In the genomic region with DNA sequence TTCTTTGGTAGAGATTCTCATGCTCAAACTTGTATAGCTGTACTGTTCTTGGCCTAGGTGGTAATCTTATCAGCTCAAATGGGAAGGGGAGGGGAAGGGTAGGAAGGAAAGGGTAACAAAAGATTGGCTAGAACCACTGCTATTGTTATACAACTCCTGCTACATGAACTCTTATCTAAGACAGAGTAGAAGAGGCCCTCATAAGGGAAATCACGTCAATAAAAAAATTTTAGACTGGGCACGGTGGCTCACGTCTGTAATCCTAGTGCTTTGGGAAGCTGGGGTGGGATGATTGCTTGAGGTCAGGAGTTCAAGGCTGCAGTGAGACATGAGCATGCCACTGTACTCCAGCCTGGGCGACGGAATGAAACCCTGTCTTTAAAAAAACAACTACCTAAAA, we compare ENCODE assay signal across 9 cellular contexts. TPM values are rescaled to one million over a fixed set of nuclear protein-coding genes. Genes with fewer than 3 reads are reported as not detected.
A peak's percentile ranks its signal among the peaks of the same experiment; 100 is the strongest.
DNase-seq lines count a peak whose midpoint lies in the region; ATAC-seq and TF ChIP-seq lines count a peak whose summit lies in the region.
"Had no signal": no experiment of that assay in that cellular context is flagged by ENCODE, and none has a peak within 500 bp of the region (broad histone marks: within the 10 kb centered on the region; RNA-seq: fewer than 3 reads in every experiment).

No MANE protein-coding gene starts in this region.

- H3K4me3 ChIP-seq in A673 (ENCODE audit: low read depth, low read length, poor library complexity, severe bottlenecking) = no peak overlapping the region
- H3K4me3 ChIP-seq in coronary artery = no peak overlapping the region
- H3K4me3 ChIP-seq in muscle layer of colon (ENCODE audit: low read depth in 1 of 2, low read length in 2 of 2) = no peak overlapping the region
- no peak overlapping the region for H3K4me3 ChIP-seq in Caco-2 (ENCODE audit: low read depth, low read length)

- H3K4me1 ChIP-seq in A673 (ENCODE audit: insufficient read depth, low read length, poor library complexity, severe bottlenecking) (peaks cover 50% of the 10 kb centered on the region), muscle layer of colon (ENCODE audit: insufficient read depth, low read length) (peaks cover 69% of the 10 kb centered on the region), Caco-2 (no peaks in the 10 kb centered on the region)

- peaks cover 24% of the 10 kb centered on the region for H3K36me3 ChIP-seq in A673 (ENCODE audit: insufficient read depth, low read length, poor library complexity, severe bottlenecking)
- H3K36me3 ChIP-seq in muscle layer of colon (ENCODE audit: insufficient read depth, low read length) = peaks cover 33% of the 10 kb centered on the region
- H3K36me3 ChIP-seq in Caco-2 (ENCODE audit: control insufficient read depth, insufficient read depth, low read length) = no peaks in the 10 kb centered on the region

- no peaks in the 10 kb centered on the region for H3K27me3 ChIP-seq in A673 (replicated peaks; ENCODE audit: insufficient read depth, low read depth, low read length, poor library complexity)
- no peaks in the 10 kb centered on the region for H3K27me3 ChIP-seq in muscle layer of colon (ENCODE audit: control insufficient read depth in 1 of 2, insufficient read depth in 2 of 2, low read length in 2 of 2)
- no peaks in the 10 kb centered on the region for H3K27me3 ChIP-seq in Caco-2 (replicated peaks; ENCODE audit: control insufficient read depth, insufficient read depth, low read length)
- H3K27me3 ChIP-seq: BE2C had no signal

- H3K9me3 Mint-ChIP-seq in Caco-2 (ENCODE audit: unreplicated experiment) = no peaks in the 10 kb centered on the region

- H3K27ac Mint-ChIP-seq in Caco-2 (ENCODE audit: unreplicated experiment) = no peak overlapping the region

- DNase-seq in A673 (ENCODE audit: low spot score) (no peak), coronary artery (ENCODE audit: low spot score) (no peak), epidermal melanocyte (ENCODE audit: insufficient read length, low spot score) (no peak), NCI-H146 (lab: John Stamatoyannopoulos, UW) (no peak), Caco-2 (no peak), NCI-H524 (lab: John Stamatoyannopoulos, UW) (no peak)
- DNase-seq: BE2C had no signal

- POLR2A ChIA-PET in A673 (lab: Charles Lee; ENCODE audit: low non-redundant PET) = no interaction called here
- POLR2A ChIA-PET in Caco-2 (lab: Charles Lee) = no interaction called here

- peaks cover 6% of the 10 kb centered on the region for H3K36me3 Mint-ChIP-seq in Caco-2 (ENCODE audit: insufficient read depth, unreplicated experiment)

- intact Hi-C loops in A673 (cut with micrococcal nuclease; ENCODE audit: unreplicated experiment) (no loop called here), Caco-2 (cut with micrococcal nuclease; ENCODE audit: unreplicated experiment) (no loop called here)

- peak overlapping the region; percentile 12 for H3K27ac ChIP-seq in A673 (ENCODE audit: low read depth, low read length, poor library complexity, severe bottlenecking)
- H3K27ac ChIP-seq in coronary artery = peak overlapping the region; percentile 13 to 22
- H3K27ac ChIP-seq in muscle layer of colon (ENCODE audit: low read depth, low read length) = peak overlapping the region; percentile 91

- no peak overlapping the region for H3K4me3 Mint-ChIP-seq in Caco-2 (ENCODE audit: unreplicated experiment)

- H3K9ac ChIP-seq in muscle layer of colon (ENCODE audit: low read length) = no peak overlapping the region

- peak; percentile 5 for ATAC-seq in HG03064 (IDR thresholded peaks at IDR 0.05; ENCODE audit: low read depth, unreplicated experiment)

- no TSS peak for BruUV-seq in A673 (replicated peaks; lab: Mats Ljungman, UMichigan)
- no TSS peak for BruUV-seq in Caco-2 (replicated peaks; lab: Mats Ljungman, UMichigan)

- TF ChIP-seq CTCF in A673 (conservative IDR thresholded peaks at IDR 0.05; ENCODE audit: low read depth, low read length) (no peak), coronary artery (IDR thresholded peaks at IDR 0.05) (no peak), Caco-2 (IDR thresholded peaks at IDR 0.05; ENCODE audit: insufficient read depth in 1 of 2, low read depth in 1 of 2, low read length in 1 of 2, severe bottlenecking in 1 of 2, unreplicated experiment in 1 of 2) (no peak)

- CTCF ChIA-PET in A673 (lab: Charles Lee) = no interaction called here
- CTCF ChIA-PET in Caco-2 (lab: Charles Lee) = no interaction called here

- H3K9me3 ChIP-seq in A673 (ENCODE audit: low read depth, low read length, poor library complexity, severe bottlenecking) (no peaks in the 10 kb centered on the region), muscle layer of colon (ENCODE audit: low read length) (no peaks in the 10 kb centered on the region), Caco-2 (no peaks in the 10 kb centered on the region)
- H3K9me3 ChIP-seq: BE2C had no signal

- H3K4me1 Mint-ChIP-seq in Caco-2 (ENCODE audit: low read depth, unreplicated experiment) = peaks cover 16% of the 10 kb centered on the region

- no peaks in the 10 kb centered on the region for H3K27me3 Mint-ChIP-seq in Caco-2 (ENCODE audit: insufficient read depth, unreplicated experiment)

RNA-seq across cellular contexts. Expression of gene STOM, which starts 15.9 kb away (rescaled TPM):
- total RNA-seq in A673 (2021) (63.4 and 72.4 TPM in 2 replicates), Caco-2 (2022) (26.5 and 33.1 TPM in 2 replicates)

Comparison
In these comparisons a context has a peak if more than half of its experiments do, and no peak if none do; other contexts are left out.
1. H3K27ac ChIP-seq: peak in every context shown above with its lines; median percentile 91 in muscle layer of colon; 18 in coronary artery; 12 in A673.